ENCODE assay signal across 8 cellular contexts in genomic region chrX:21838937-21839333, GRCh38. TPM values are rescaled to one million over a fixed set of nuclear protein-coding genes. Genes with fewer than 3 reads are reported as not detected.
A peak's percentile ranks its signal among the peaks of the same experiment; 100 is the strongest.
DNase-seq lines count a peak whose midpoint lies in the region; ATAC-seq and TF ChIP-seq lines count a peak whose summit lies in the region.

No MANE protein-coding gene starts in this region.

- 0 to 3% methylated on average over 4 of the region's 4 CpGs for WGBS in testis, 2 donors

- H3K4me1 ChIP-seq in testis, result no peaks in the 10 kb centered on the region

- no peak for DNase-seq in activated T-cell treated with anti-CD3 and anti-CD28 coated beads, Interleukin-2, amount 50 U/mL, for 72 hours
- DNase-seq in activated T-cell treated with anti-CD3 and anti-CD28 coated beads, Interleukin-2, amount 50 U/mL, for 48 hours, result no peak
- DNase-seq in LoVo (ENCODE audit: low spot score) (peak; percentile 30), astrocyte of the hippocampus (ENCODE audit: low read depth, low spot score) (peak; percentile 13), testis (no peak), nucleus accumbens (lab: John Stamatoyannopoulos, UW) (no peak), midbrain (lab: John Stamatoyannopoulos, UW) (no peak)

- H3K9me3 ChIP-seq in testis, result no peaks in the 10 kb centered on the region

- intact Hi-C loops in testis (cut with DNase I; ENCODE audit: low total_unique reads), result no loop called here

- no peak for TF ChIP-seq CTCF in testis (IDR thresholded peaks at IDR 0.05)

- ATAC-seq in activated T-cell treated with anti-CD3 and anti-CD28 coated beads, Interleukin-2, amount 50 U/mL, for 72 hours (replicated peaks in 1 of 2), result no peak

- no peaks in the 10 kb centered on the region for H3K36me3 ChIP-seq in testis (ENCODE audit: low read depth, missing control alignments)

- peak overlapping the region; percentile 87 to 90 for H3K4me3 Mint-ChIP-seq in activated T-cell treated with anti-CD3 and anti-CD28 coated beads, Interleukin-2, amount 50 U/mL, for 72 hours

- H3K27me3 ChIP-seq in layer of hippocampus (ENCODE audit: control insufficient read depth, insufficient read depth, low read length) (no peaks in the 10 kb centered on the region), testis (no peaks in the 10 kb centered on the region)

- H3K27ac ChIP-seq in layer of hippocampus (ENCODE audit: low read depth, low read length) (peak overlapping the region; percentile 18), testis (peak overlapping the region in 1 of 2 donors; percentile 64)

- H3K27me3 Mint-ChIP-seq in activated T-cell treated with anti-CD3 and anti-CD28 coated beads, Interleukin-2, amount 50 U/mL, for 72 hours (ENCODE audit: low read depth), result no peaks in the 10 kb centered on the region

- H3K27ac Mint-ChIP-seq in activated T-cell treated with anti-CD3 and anti-CD28 coated beads, Interleukin-2, amount 50 U/mL, for 72 hours, result peak overlapping the region; percentile 87

- peak overlapping the region; percentile 59 to 77 for H3K4me3 ChIP-seq in testis

- TF ChIP-seq POLR2A in testis (IDR thresholded peaks at IDR 0.05), result no peak

- H3K4me1 Mint-ChIP-seq in activated T-cell treated with anti-CD3 and anti-CD28 coated beads, Interleukin-2, amount 50 U/mL, for 72 hours (ENCODE audit: low read depth), result peaks cover 11% of the 10 kb centered on the region

- H3K36me3 Mint-ChIP-seq in activated T-cell treated with anti-CD3 and anti-CD28 coated beads, Interleukin-2, amount 50 U/mL, for 72 hours (ENCODE audit: insufficient read depth in 2 of 2), result peaks cover 0 to 2% of the 10 kb centered on the region in 2 donors

- no peaks in the 10 kb centered on the region for H3K9me3 Mint-ChIP-seq in activated T-cell treated with anti-CD3 and anti-CD28 coated beads, Interleukin-2, amount 50 U/mL, for 72 hours

RNA-seq across cellular contexts. Expression of gene MBTPS2, which starts 0.5 kb away (rescaled TPM):
- 1 to 10 TPM; 7.6 to 7.7 TPM for total RNA-seq in activated T-cell treated with anti-CD3 and anti-CD28 coated beads, Interleukin-2, amount 50 U/mL, for 72 hours
- 10 to 100 TPM; 11.4 TPM for total RNA-seq in testis
- 8.5 TPM for polyA plus RNA-seq in testis (ENCODE audit: insufficient read depth, low read depth, low replicate concordance)

RNA-seq across cellular contexts. Expression of gene YY2, which starts 16.9 kb away (rescaled TPM):
- 1 to 10 TPM; 1.0 to 1.1 TPM for total RNA-seq in activated T-cell treated with anti-CD3 and anti-CD28 coated beads, Interleukin-2, amount 50 U/mL, for 72 hours
- total RNA-seq in testis, result 10 to 100 TPM; 11.7 to 15.6 TPM
- polyA plus RNA-seq in testis (ENCODE audit: insufficient read depth, low read depth, low replicate concordance), result 8.3 TPM

Comparison
In these comparisons a context has a peak if more than half of its experiments do, and no peak if none do; other contexts are left out.
1. DNase-seq: peak in LoVo (single experiment) and astrocyte of the hippocampus (single experiment); none in activated T-cell treated with anti-CD3 and anti-CD28 coated beads, Interleukin-2, amount 50 U/mL, for 72 hours (0 of 2), activated T-cell treated with anti-CD3 and anti-CD28 coated beads, Interleukin-2, amount 50 U/mL, for 48 hours (0 of 2), testis (single experiment), nucleus accumbens (0 of 56) and midbrain (single experiment).
2. RNA of gene YY2, which starts 16.9 kb away (total RNA-seq): 11.7 to 15.6 TPM in testis; 1.0 to 1.1 TPM in activated T-cell treated with anti-CD3 and anti-CD28 coated beads, Interleukin-2, amount 50 U/mL, for 72 hours; every median in the first group is over 4 times any median in the second.